In the genomic region with DNA sequence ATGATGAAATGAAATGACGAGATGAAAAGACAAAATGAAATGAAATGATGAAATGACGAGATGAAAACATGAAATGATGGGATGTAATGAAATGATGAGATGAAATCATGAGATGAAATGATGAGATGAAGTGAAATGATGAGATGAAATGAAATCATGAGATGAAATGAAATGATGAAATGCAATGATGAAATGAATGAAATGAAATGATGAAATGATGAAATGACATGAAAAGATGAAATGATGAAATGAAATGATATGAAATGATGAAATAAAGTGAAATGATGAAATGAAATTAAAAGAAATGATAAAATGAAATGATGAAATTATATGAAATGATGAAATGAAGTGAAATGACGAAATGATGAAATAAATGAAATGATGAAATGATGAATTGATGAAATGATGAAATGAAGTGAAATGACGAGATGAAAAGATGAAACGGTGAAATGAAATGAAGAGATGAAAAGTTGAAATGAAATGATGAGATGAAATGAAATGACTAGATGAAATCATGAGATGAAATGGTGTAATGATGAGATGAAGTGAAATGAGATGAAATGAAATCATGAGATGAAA, we compare ENCODE assay signal across 9 cellular contexts. TPM values are rescaled to one million over a fixed set of nuclear protein-coding genes. Genes with fewer than 3 reads are reported as not detected.
DNase-seq lines count a peak whose midpoint lies in the region; ATAC-seq, FAIRE-seq and TF ChIP-seq lines count a peak whose summit lies in the region.
"Not testable (repeated sequence)": the region's sequence is repeated elsewhere in the genome, so short reads cannot be mapped to it uniquely, and the experiment has no call there.
"Had no signal": no experiment of that assay in that cellular context is flagged by ENCODE, and none has a peak within 500 bp of the region (broad histone marks: within the 10 kb centered on the region; RNA-seq: fewer than 3 reads in every experiment).

No MANE protein-coding gene starts in this region.

- SMC1A ChIA-PET in GM12878 (lab: Charles Lee; ENCODE audit: uncharacterized antibody, unreplicated experiment): not testable (repeated sequence)

- not testable (repeated sequence) for TF ChIP-seq RAD21 in GM12878 (IDR thresholded peaks at IDR 0.05; ENCODE audit: insufficient read depth, low read depth, low read length); HepG2 (CRISPR knock-in tag; IDR thresholded peaks at IDR 0.05)

- not testable (repeated sequence) for H3K27me3 ChIP-seq in PC-9 (ENCODE audit: insufficient read depth, low read depth); GM12878 (replicated peaks in 1 of 2; ENCODE audit: control insufficient read depth in 2 of 2, insufficient read depth in 2 of 2, low read length in 1 of 2); HepG2 (ENCODE audit: control insufficient read depth in 1 of 2, insufficient read depth in 2 of 2, low read length in 2 of 2)

- not testable (repeated sequence) for TF ChIP-seq EP300 in GM12878 (IDR thresholded peaks at IDR 0.05; ENCODE audit: borderline replicate concordance in 1 of 2, control insufficient read depth in 1 of 2, low read depth in 2 of 2, low read length in 2 of 2); HepG2 (IDR thresholded peaks at IDR 0.05; ENCODE audit: low read depth in 2 of 2, low read length in 2 of 2); HepG2 (CRISPR knock-in tag; IDR thresholded peaks at IDR 0.05; ENCODE audit: borderline replicate concordance)

- intact Hi-C loops in PC-9 (cut with micrococcal nuclease; ENCODE audit: unreplicated experiment); GM12878 (cut with micrococcal nuclease; ENCODE audit: unreplicated experiment); HepG2 (cut with micrococcal nuclease; ENCODE audit: unreplicated experiment): not testable (repeated sequence)

- not testable (repeated sequence) for FAIRE-seq in GM12878 (lab: Jason Lieb, UNC); HepG2 (lab: Jason Lieb, UNC)
- FAIRE-seq in frontal cortex (lab: Jason Lieb, UNC): peak; percentile 87

- not testable (repeated sequence) for TF ChIP-seq POLR2A in GM12878 (IDR thresholded peaks at IDR 0.05; ENCODE audit: low read depth, low read length); HepG2 (IDR thresholded peaks at IDR 0.05; ENCODE audit: insufficient read depth in 1 of 2, low read depth in 2 of 2, low read length in 2 of 2)

- not testable (repeated sequence) for H3K4me3 ChIP-seq in PC-9; GM12878; HepG2 (replicated peaks in 1 of 3; ENCODE audit: insufficient read depth in 1 of 3, low read depth in 2 of 3, low read length in 3 of 3)

- WGBS in GM12878 (ENCODE audit: insufficient coverage, insufficient replicate concordance, low lambda C conversion rate, missing lambda C conversion rate): 45% methylated on average over 3 of the region's 5 CpGs
- WGBS in HepG2 (ENCODE audit: low lambda C conversion rate): 26% methylated on average over 5 of the region's 5 CpGs

- CTCF ChIA-PET in PC-9 (lab: Charles Lee); GM12878 (lab: Yijun Ruan, JAX); HepG2 (lab: Yijun Ruan, JAX; ENCODE audit: low intra/inter-chr PET ratio, low total read pairs): not testable (repeated sequence)

- POLR2A ChIA-PET in PC-9 (lab: Charles Lee; ENCODE audit: unreplicated experiment); GM12878 (lab: Charles Lee); HepG2 (lab: Yijun Ruan, JAX): not testable (repeated sequence)

- H3K4me1 ChIP-seq in PC-9 (replicated peaks; ENCODE audit: insufficient read depth); GM12878 (ENCODE audit: control insufficient read depth, insufficient read depth, low read length); HepG2 (ENCODE audit: insufficient read depth, low read length): not testable (repeated sequence)

- DNase-seq in PC-9; GM12878 (ENCODE audit: low read depth, low spot score); frontal cortex (ENCODE audit: low spot score in 2 of 2); HepG2 (ENCODE audit: low spot score): not testable (repeated sequence)

- RAD21 ChIA-PET in GM12878 (lab: Charles Lee; ENCODE audit: unreplicated experiment): not testable (repeated sequence)

- H3K79me2 ChIP-seq in PC-9 (ENCODE audit: low read depth); GM12878 (ENCODE audit: control insufficient read depth, insufficient read depth, low read length); HepG2 (ENCODE audit: insufficient read depth, low read length): not testable (repeated sequence)

- H3K9me2 ChIP-seq in PC-9 (ENCODE audit: insufficient read depth): not testable (repeated sequence)

- not testable (repeated sequence) for BruUV-seq in PC-9 (replicated peaks; lab: Mats Ljungman, UMichigan); GM12878 (replicated peaks; lab: Mats Ljungman, UMichigan); HepG2 (replicated peaks; lab: Mats Ljungman, UMichigan)

- in situ Hi-C loops in GM12878 (cut with MboI); HepG2 (cut with HindIII; ENCODE audit: extremely low pct_ligation_motif_present, low pct_unique_long_range_greater_than_20kb): not testable (repeated sequence)

- not testable (repeated sequence) for ATAC-seq in GM12878, HepG2

- H2AFZ ChIP-seq in PC-9; GM12878 (ENCODE audit: control insufficient read depth, low read depth, low read length); HepG2 (ENCODE audit: low read length): not testable (repeated sequence)

- H3K27ac ChIP-seq in PC-9: peak overlapping the region; percentile 50; the same call in 1 of the 2 replicates
- H3K27ac ChIP-seq in GM12878 (ENCODE audit: control insufficient read depth, insufficient read depth); HepG2 (ENCODE audit: extremely low read length, insufficient read depth, low read length): not testable (repeated sequence)

- H3K9ac ChIP-seq in GM12878 (ENCODE audit: control insufficient read depth, insufficient read depth, low read length); HepG2 (ENCODE audit: insufficient read depth, low read depth, low read length): not testable (repeated sequence)

- H4K20me1 ChIP-seq in PC-9 (ENCODE audit: insufficient read depth); GM12878 (ENCODE audit: control insufficient read depth, insufficient read depth); HepG2 (ENCODE audit: insufficient read depth, low read length): not testable (repeated sequence)

- H3F3A ChIP-seq in PC-9 (ENCODE audit: insufficient read depth, low read depth): not testable (repeated sequence)

- TF ChIP-seq CTCF in PC-9 (conservative IDR thresholded peaks at IDR 0.05); GM12878 (IDR thresholded peaks at IDR 0.05 in 2 of 3, conservative IDR thresholded peaks at IDR 0.05 in 1 of 3; ENCODE audit: control insufficient read depth in 2 of 3, extremely low read depth in 1 of 3, insufficient read depth in 1 of 3, low read depth in 3 of 3, low read length in 3 of 3); HepG2 (CRISPR knock-in tag; IDR thresholded peaks at IDR 0.05): not testable (repeated sequence)

- H3K4me2 ChIP-seq in PC-9; GM12878 (ENCODE audit: control insufficient read depth, insufficient read depth); HepG2 (ENCODE audit: low read depth, low read length): not testable (repeated sequence)

- H3K36me3 ChIP-seq in PC-9 (ENCODE audit: low read depth); GM12878 (ENCODE audit: control insufficient read depth in 2 of 2, insufficient read depth in 2 of 2, low read length in 1 of 2); HepG2 (replicated peaks in 1 of 2; ENCODE audit: control insufficient read depth in 1 of 2, insufficient read depth in 2 of 2, low read length in 2 of 2): not testable (repeated sequence)

- not testable (repeated sequence) for H3K9me3 ChIP-seq in PC-9 (ENCODE audit: insufficient read depth, low read depth); GM12878 (replicated peaks; ENCODE audit: control insufficient read depth, insufficient read depth, low read length); HepG2 (ENCODE audit: low read length)

RNA-seq across cellular contexts. Expression of gene TP53TG3D, which starts 30.9 kb away (rescaled TPM):
- total RNA-seq in PC-9 (2021): not detected in 2 replicates
- not detected in 2 replicates for total RNA-seq in GM12878 (2013; cell fraction: nucleolus; rRNA removed)
- not detected in 2 replicates for total RNA-seq in GM12878 (2014; rRNA removed)
- not detected in 2 replicates for total RNA-seq in GM12878 (2014; rRNA removed; fragmentation: Illumina TruSeq; extraction: Trizol)
- not detected in 2 replicates for total RNA-seq in GM12878 (2021)
- polyA plus RNA-seq in GM12878 (2011; ENCODE audit: low read depth): not detected
- polyA plus RNA-seq in GM12878 (2011; rRNA removed): not detected in 2 replicates
- not detected in 2 replicates for polyA plus RNA-seq in GM12878 (2011; cell fraction: cytosol; rRNA removed)
- not detected in 2 replicates for polyA plus RNA-seq in GM12878 (2011; cell fraction: nucleus; rRNA removed)
- polyA plus RNA-seq in GM12878 (2012): not detected in 2 replicates
- not detected in 2 replicates for polyA plus RNA-seq in GM12878 (2014; fragmentation: Illumina TruSeq; extraction: Trizol)
- polyA plus RNA-seq in GM12878 (2014; fragmentation: Nextera tagmentation; extraction: Ambion mirVana): not detected
- polyA plus RNA-seq in GM12878 (2014; rRNA removed): 0.24 TPM in 1 of 2 replicates, not detected in the other
- not detected for polyA plus RNA-seq in GM12878 (2016; fragmentation: Nextera tagmentation; extraction: Ambion mirVana)
- polyA minus RNA-seq in GM12878 (2011; rRNA and poly(A)+ RNA removed): not detected in 2 replicates
- polyA minus RNA-seq in GM12878 (2011; cell fraction: cytosol; rRNA and poly(A)+ RNA removed): not detected in 2 replicates
- not detected in 2 replicates for polyA minus RNA-seq in GM12878 (2011; cell fraction: nucleus; rRNA and poly(A)+ RNA removed)
- total RNA-seq in frontal cortex: 1.2 TPM
- total RNA-seq in HepG2 (2016; rRNA removed; fragmentation: Illumina TruSeq; extraction: Trizol): not detected in 2 replicates
- not detected in 2 replicates for total RNA-seq in HepG2 (2016; cell fraction: cytosol; rRNA removed; fragmentation: Illumina TruSeq; extraction: Trizol; ENCODE audit: low read depth)
- not detected in 2 replicates for total RNA-seq in HepG2 (2016; cell fraction: insoluble cytoplasmic fraction; rRNA removed; fragmentation: Illumina TruSeq; extraction: Trizol)
- total RNA-seq in HepG2 (2016; cell fraction: membrane; rRNA removed; fragmentation: Illumina TruSeq; extraction: Trizol): not detected in 2 replicates
- not detected in 2 replicates for total RNA-seq in HepG2 (2016; cell fraction: nucleus; rRNA removed; fragmentation: Illumina TruSeq; extraction: Trizol)
- not detected in 2 replicates for polyA plus RNA-seq in HepG2 (2011; rRNA removed)
- polyA plus RNA-seq in HepG2 (2011; cell fraction: cytosol; rRNA removed): not detected in 2 replicates
- polyA plus RNA-seq in HepG2 (2011; cell fraction: nucleus; rRNA removed): not detected in 2 replicates
- not detected in 2 replicates for polyA plus RNA-seq in HepG2 (2012)
- polyA plus RNA-seq in HepG2 (2016; cell fraction: cytosol; fragmentation: Illumina TruSeq; extraction: Trizol; ENCODE audit: low read depth): not detected in 2 replicates
- not detected in 2 replicates for polyA plus RNA-seq in HepG2 (2016; cell fraction: insoluble cytoplasmic fraction; fragmentation: Illumina TruSeq; extraction: Trizol; ENCODE audit: low read depth)
- polyA plus RNA-seq in HepG2 (2016; cell fraction: membrane; fragmentation: Illumina TruSeq; extraction: Trizol; ENCODE audit: low read depth): not detected in 2 replicates
- not detected in 2 replicates for polyA plus RNA-seq in HepG2 (2016; cell fraction: nucleus; fragmentation: Illumina TruSeq; extraction: Trizol; ENCODE audit: insufficient read depth, low read depth)
- not detected in 2 replicates for polyA minus RNA-seq in HepG2 (2011; rRNA and poly(A)+ RNA removed; ENCODE audit: low replicate concordance)
- polyA minus RNA-seq in HepG2 (2011; cell fraction: cytosol; rRNA and poly(A)+ RNA removed): not detected in 2 replicates
- not detected in 2 replicates for polyA minus RNA-seq in HepG2 (2011; cell fraction: nucleus; rRNA and poly(A)+ RNA removed)
- total RNA-seq: A673; CD4-positive, alpha-beta memory T cell; CD4-positive, CD25-positive, alpha-beta regulatory T cell had no signal
- polyA plus RNA-seq: AG04450, CD14-positive monocyte had no signal
